In genomic region chr7:35411331-35411730, GRCh38 we compare ENCODE assay signal across 36 cellular contexts.
"Had no signal": no experiment of that assay in that cellular context is flagged by ENCODE, and none has a peak within 500 bp of the region (broad histone marks: within the 10 kb centered on the region; RNA-seq: fewer than 3 reads in every experiment).

No MANE protein-coding gene starts in this region.

- H3K4me3 ChIP-seq: cardiac muscle cell had no signal

- H3K27ac Mint-ChIP-seq: activated B cell treated with CpG ODN at 0.5 μM for 24 hours; activated CD4-positive, alpha-beta memory T cell treated with anti-CD3 and anti-CD28 coated beads for 36 hours; activated CD4-positive, alpha-beta T cell treated with anti-CD3 and anti-CD28 coated beads, Interleukin-2, amount 10 ng/mL, durations not matched to agents 24 days and 14 days; activated CD8-positive, alpha-beta T cell treated with anti-CD3 and anti-CD28 coated beads for 36 hours; activated naive CD4-positive, alpha-beta T cell treated with anti-CD3 and anti-CD28 coated beads for 36 hours; activated naive CD8-positive, alpha-beta T cell; activated naive CD8-positive, alpha-beta T cell treated with anti-CD3 and anti-CD28 coated beads, Interleukin-2, amount 10 ng/mL, durations not matched to agents 7 days and 5 days; activated naive CD8-positive, alpha-beta T cell treated with anti-CD3 and anti-CD28 coated beads, Interleukin-2, amount 50 U/mL, for 24 hours; activated T-cell treated with anti-CD3 and anti-CD28 coated beads, Interleukin-2, amount 50 U/mL, for 72 hours; activated T-helper 1 cell treated with anti-CD3 and anti-CD28 coated beads, Interleukin-12 subunit alpha, Interleukin-12 subunit beta, Interleukin-2, Interleukin-4 antibody, amounts not matched to agents 30 ng/mL and 10 ng/mL and 1 ng/mL, durations not matched to agents 14 hours and 24 hours and 36 hours; activated T-helper 17 cell treated with anti-CD3 and anti-CD28 coated beads, Interleukin-2, amount 50 U/mL, for 72 hours; brain; T-helper 1 cell treated with Interleukin-12 subunit alpha and Interleukin-12 subunit beta and Interleukin-4 antibody, amounts not matched to agents 30 μg/mL and 1 μg/mL, for 36 hours; T-helper 2 cell treated with Interferon-gamma antibody and Interleukin-4, amounts not matched to agents 5 μg/mL and 100 μg/mL, for 36 hours had no signal

- ATAC-seq: activated CD8-positive, alpha-beta T cell treated with anti-CD3 and anti-CD28 coated beads for 36 hours; activated naive CD8-positive, alpha-beta T cell treated with anti-CD3 and anti-CD28 coated beads, Interleukin-2, amount 50 U/mL, for 24 hours; activated T-cell treated with anti-CD3 and anti-CD28 coated beads, Interleukin-2, amount 50 U/mL, for 4 hours; activated T-cell treated with anti-CD3 and anti-CD28 coated beads, Interleukin-2, amount 50 U/mL, for 72 hours; activated T-helper 17 cell treated with anti-CD3 and anti-CD28 coated beads, Interleukin-2, amount 50 U/mL, for 72 hours had no signal

- DNase-seq: activated B cell treated with CpG ODN at 0.5 μM for 24 hours; activated CD4-positive, alpha-beta memory T cell treated with anti-CD3 and anti-CD28 coated beads for 36 hours; activated CD4-positive, alpha-beta T cell treated with anti-CD3 and anti-CD28 coated beads for 4 hours; activated CD4-positive, alpha-beta T cell treated with anti-CD3 and anti-CD28 coated beads, Interleukin-2, amount 10 ng/mL, durations not matched to agents 24 days and 14 days; activated CD4-positive, alpha-beta T cell treated with anti-CD3 and anti-CD28 coated beads, Interleukin-2, amount 50 U/mL, for 1 hour; activated CD4-positive, alpha-beta T cell treated with anti-CD3 and anti-CD28 coated beads, Interleukin-2, amount 50 U/mL, for 4 hours; activated CD4-positive, CD25-positive, alpha-beta regulatory T cell treated with anti-CD3 and anti-CD28 coated beads, Interleukin-2, amount 50 U/mL, for 72 hours; activated CD8-positive, alpha-beta memory T cell treated with anti-CD3 and anti-CD28 coated beads, Interleukin-2, amount 50 U/mL, for 4 hours; activated CD8-positive, alpha-beta T cell treated with anti-CD3 and anti-CD28 coated beads for 36 hours; activated effector memory CD4-positive, alpha-beta T cell treated with anti-CD3 and anti-CD28 coated beads, Interleukin-2, amount 50 U/mL, for 16 hours; activated gamma-delta T cell treated with Interleukin-2 at 50 U/mL for 16 hours; activated naive CD4-positive, alpha-beta T cell; activated naive CD4-positive, alpha-beta T cell treated with anti-CD3 and anti-CD28 coated beads for 36 hours; activated naive CD4-positive, alpha-beta T cell treated with anti-CD3 and anti-CD28 coated beads, Interleukin-2, amount 50 U/mL, for 16 hours; activated naive CD8-positive, alpha-beta T cell treated with anti-CD3 and anti-CD28 coated beads, Interleukin-2, amount 10 ng/mL, durations not matched to agents 7 days and 5 days; activated naive CD8-positive, alpha-beta T cell treated with anti-CD3 and anti-CD28 coated beads, Interleukin-2, amount 50 U/mL, for 24 hours; activated T-cell treated with anti-CD3 and anti-CD28 coated beads for 4 hours; activated T-cell treated with anti-CD3 and anti-CD28 coated beads, Interleukin-2, amount 50 U/mL, for 1 hour; activated T-cell treated with anti-CD3 and anti-CD28 coated beads, Interleukin-2, amount 50 U/mL, for 4 hours; activated T-cell treated with anti-CD3 and anti-CD28 coated beads, Interleukin-2, amount 50 U/mL, for 72 hours; amniotic stem cell; aorta; caudate nucleus; SW 1271; T-helper 1 cell; T-helper 2 cell; T-helper 9 cell had no signal

- H3K36me3 Mint-ChIP-seq: activated CD4-positive, alpha-beta memory T cell treated with anti-CD3 and anti-CD28 coated beads for 36 hours; activated naive CD8-positive, alpha-beta T cell; activated naive CD8-positive, alpha-beta T cell treated with anti-CD3 and anti-CD28 coated beads, Interleukin-2, amount 10 ng/mL, durations not matched to agents 7 days and 5 days; brain had no signal

- H3K27me3 ChIP-seq: cardiac muscle cell had no signal

- H3K36me3 ChIP-seq: cardiac muscle cell had no signal

- H3K27ac ChIP-seq: cardiac muscle cell, VCaP had no signal

- H3K9me3 Mint-ChIP-seq: activated B cell treated with CpG ODN at 0.5 μM for 24 hours; activated CD4-positive, alpha-beta memory T cell treated with anti-CD3 and anti-CD28 coated beads for 36 hours; activated CD4-positive, alpha-beta T cell treated with anti-CD3 and anti-CD28 coated beads, Interleukin-2, amount 10 ng/mL, durations not matched to agents 24 days and 14 days; activated CD8-positive, alpha-beta T cell treated with anti-CD3 and anti-CD28 coated beads for 36 hours; activated naive CD4-positive, alpha-beta T cell treated with anti-CD3 and anti-CD28 coated beads for 36 hours; activated naive CD8-positive, alpha-beta T cell treated with anti-CD3 and anti-CD28 coated beads, Interleukin-2, amount 10 ng/mL, durations not matched to agents 7 days and 5 days; activated naive CD8-positive, alpha-beta T cell treated with anti-CD3 and anti-CD28 coated beads, Interleukin-2, amount 50 U/mL, for 24 hours; activated T-cell treated with anti-CD3 and anti-CD28 coated beads, Interleukin-2, amount 50 U/mL, for 4 hours; activated T-cell treated with anti-CD3 and anti-CD28 coated beads, Interleukin-2, amount 50 U/mL, for 72 hours; activated T-helper 1 cell treated with anti-CD3 and anti-CD28 coated beads, Interleukin-12 subunit alpha, Interleukin-12 subunit beta, Interleukin-2, Interleukin-4 antibody, amounts not matched to agents 30 ng/mL and 10 ng/mL and 1 ng/mL, durations not matched to agents 14 hours and 24 hours and 36 hours; activated T-helper 17 cell treated with anti-CD3 and anti-CD28 coated beads, Interleukin-2, amount 50 U/mL, for 72 hours; central memory CD8-positive, alpha-beta T cell; T-helper 1 cell treated with Interleukin-12 subunit alpha and Interleukin-12 subunit beta and Interleukin-4 antibody, amounts not matched to agents 30 μg/mL and 1 μg/mL, for 36 hours; T-helper 2 cell treated with Interferon-gamma antibody and Interleukin-4, amounts not matched to agents 5 μg/mL and 100 μg/mL, for 36 hours had no signal
